Comparison of ENCODE assay signal across 1 cellular context in the genomic region with DNA sequence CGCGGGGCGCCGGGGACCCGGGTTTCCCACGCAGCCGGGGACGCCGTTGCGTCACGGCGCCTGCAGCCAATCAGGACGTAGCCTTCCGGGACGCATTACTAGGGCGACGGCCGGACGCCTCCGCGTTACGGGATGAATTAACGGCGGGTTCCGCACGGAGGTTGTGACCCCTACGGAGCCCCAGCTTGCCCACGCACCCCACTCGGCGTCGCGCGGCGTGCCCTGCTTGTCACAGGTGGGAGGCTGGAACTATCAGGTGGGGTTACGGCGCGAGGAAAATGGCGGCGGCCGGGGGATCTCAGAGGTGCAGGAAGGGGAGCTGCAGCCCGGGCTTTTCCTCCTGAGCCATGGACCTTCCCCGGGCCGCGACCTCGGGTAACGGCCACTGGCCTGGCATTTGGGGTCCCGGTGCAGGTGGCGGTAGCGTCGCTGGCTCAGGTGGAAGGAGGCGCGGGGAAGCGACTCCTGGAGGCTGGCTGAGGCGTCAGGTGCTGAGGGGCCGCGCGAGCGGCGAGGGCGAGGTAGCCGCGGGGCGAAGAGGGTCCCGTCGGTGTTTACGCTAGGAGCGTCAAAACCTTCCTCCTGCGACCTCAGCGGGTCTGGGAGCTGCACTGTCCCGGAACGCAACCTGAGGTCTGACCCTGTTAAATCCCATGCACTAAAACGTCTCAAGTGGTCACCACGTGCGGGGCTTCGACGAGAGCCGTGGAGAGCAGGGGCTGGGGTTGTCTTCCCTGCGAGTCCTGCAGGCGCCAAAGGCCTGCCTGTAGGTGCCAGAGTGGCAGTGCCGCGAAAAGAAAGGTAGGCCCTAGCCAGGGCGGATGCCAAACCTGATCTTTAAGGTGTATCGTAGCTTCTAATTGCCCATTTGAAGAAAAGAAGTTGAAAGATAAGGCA.
A peak's percentile ranks its signal among the peaks of the same experiment; 100 is the strongest.
TF ChIP-seq lines count a peak whose summit lies in the region.

A gene (plus strand): TSS at position 98 of the 897 bp plus-strand sequence. CDS start 78,345 bp downstream, outside the sequence.

TF ChIP-seq in HepG2, 621 proteins besides CTCF, POLR2A, EP300 and RAD21 (continued from another document and continues in another):
- TF ChIP-seq, protein P1, sequence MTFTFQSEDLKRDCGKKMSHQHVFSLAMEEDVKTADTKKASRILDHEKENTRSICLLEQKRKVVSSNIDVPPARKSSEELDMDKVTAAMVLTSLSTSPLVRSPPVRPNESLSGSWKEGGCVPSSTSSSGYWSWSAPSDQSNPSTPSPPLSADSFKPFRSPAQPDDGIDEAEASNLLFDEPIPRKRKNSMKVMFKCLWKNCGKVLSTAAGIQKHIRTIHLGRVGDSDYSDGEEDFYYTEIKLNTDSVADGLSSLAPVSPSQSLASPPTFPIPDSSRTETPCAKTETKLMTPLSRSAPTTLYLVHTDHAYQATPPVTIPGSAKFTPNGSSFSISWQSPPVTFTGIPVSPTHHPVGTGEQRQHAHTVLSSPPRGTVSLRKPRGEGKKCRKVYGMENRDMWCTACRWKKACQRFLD (CRISPR knock-in tag; IDR thresholded peaks at IDR 0.05; ENCODE audit: borderline replicate concordance) = peak; percentile 99
- TF ChIP-seq PITX1 (CRISPR knock-in tag; IDR thresholded peaks at IDR 0.05) = peak; percentile 71
- TF ChIP-seq SETDB1 (CRISPR knock-in tag; IDR thresholded peaks at IDR 0.05; ENCODE audit: borderline replicate concordance) = peak; percentile 76; the same call in 1 of the 2 replicates
- TF ChIP-seq, protein P2, sequence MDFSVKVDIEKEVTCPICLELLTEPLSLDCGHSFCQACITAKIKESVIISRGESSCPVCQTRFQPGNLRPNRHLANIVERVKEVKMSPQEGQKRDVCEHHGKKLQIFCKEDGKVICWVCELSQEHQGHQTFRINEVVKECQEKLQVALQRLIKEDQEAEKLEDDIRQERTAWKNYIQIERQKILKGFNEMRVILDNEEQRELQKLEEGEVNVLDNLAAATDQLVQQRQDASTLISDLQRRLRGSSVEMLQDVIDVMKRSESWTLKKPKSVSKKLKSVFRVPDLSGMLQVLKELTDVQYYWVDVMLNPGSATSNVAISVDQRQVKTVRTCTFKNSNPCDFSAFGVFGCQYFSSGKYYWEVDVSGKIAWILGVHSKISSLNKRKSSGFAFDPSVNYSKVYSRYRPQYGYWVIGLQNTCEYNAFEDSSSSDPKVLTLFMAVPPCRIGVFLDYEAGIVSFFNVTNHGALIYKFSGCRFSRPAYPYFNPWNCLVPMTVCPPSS (IDR thresholded peaks at IDR 0.05) = no peak
- TF ChIP-seq, protein P3, sequence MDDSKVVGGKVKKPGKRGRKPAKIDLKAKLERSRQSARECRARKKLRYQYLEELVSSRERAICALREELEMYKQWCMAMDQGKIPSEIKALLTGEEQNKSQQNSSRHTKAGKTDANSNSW (CRISPR knock-in tag; IDR thresholded peaks at IDR 0.05; ENCODE audit: borderline replicate concordance) = 0 out of 2 replicates have a peak, but pooled peaks have one; percentile 89
- no peak; the same call in 1 of the 2 replicates for TF ChIP-seq EHMT2 (IDR thresholded peaks at IDR 0.05; ENCODE audit: borderline replicate concordance, low read depth, low read length)
- peak; percentile 26; the same call in 1 of the 2 replicates for TF ChIP-seq RBAK (CRISPR knock-in tag; IDR thresholded peaks at IDR 0.05)
- TF ChIP-seq ZNF207 (IDR thresholded peaks at IDR 0.05; ENCODE audit: borderline replicate concordance) = no peak
- TF ChIP-seq, protein P4, sequence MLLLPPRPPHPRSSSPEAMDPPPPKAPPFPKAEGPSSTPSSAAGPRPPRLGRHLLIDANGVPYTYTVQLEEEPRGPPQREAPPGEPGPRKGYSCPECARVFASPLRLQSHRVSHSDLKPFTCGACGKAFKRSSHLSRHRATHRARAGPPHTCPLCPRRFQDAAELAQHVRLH (CRISPR knock-in tag; IDR thresholded peaks at IDR 0.05; ENCODE audit: borderline replicate concordance, low read depth) = peak; percentile 95; the same call in 1 of the 2 replicates
- TF ChIP-seq ZNF570 (CRISPR knock-in tag; IDR thresholded peaks at IDR 0.05; ENCODE audit: borderline replicate concordance) = peak; percentile 96; the same call in 1 of the 2 replicates
- peak; percentile 43; the same call in 1 of the 2 replicates for TF ChIP-seq FOSL2 (CRISPR knock-in tag; IDR thresholded peaks at IDR 0.05)
- TF ChIP-seq, protein P5, sequence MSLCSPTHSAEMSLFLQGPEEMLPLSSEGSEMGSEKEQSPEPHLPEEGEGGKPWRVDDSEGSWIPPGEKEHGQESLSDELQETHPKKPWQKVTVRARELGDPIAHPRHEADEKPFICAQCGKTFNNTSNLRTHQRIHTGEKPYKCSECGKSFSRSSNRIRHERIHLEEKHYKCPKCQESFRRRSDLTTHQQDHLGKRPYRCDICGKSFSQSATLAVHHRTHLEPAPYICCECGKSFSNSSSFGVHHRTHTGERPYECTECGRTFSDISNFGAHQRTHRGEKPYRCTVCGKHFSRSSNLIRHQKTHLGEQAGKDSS (CRISPR knock-in tag; IDR thresholded peaks at IDR 0.05; ENCODE audit: borderline replicate concordance, low read depth) = peak; percentile 37
- peak; percentile 68 for TF ChIP-seq RFXAP (CRISPR knock-in tag; IDR thresholded peaks at IDR 0.05; ENCODE audit: borderline replicate concordance)
- peak; percentile 97 for TF ChIP-seq ARNT2 (CRISPR knock-in tag; IDR thresholded peaks at IDR 0.05; ENCODE audit: low read depth)
- TF ChIP-seq POLR2AphosphoS5 (IDR thresholded peaks at IDR 0.05; ENCODE audit: low read depth, low read length) = peak; percentile 71
- TF ChIP-seq, protein P6, sequence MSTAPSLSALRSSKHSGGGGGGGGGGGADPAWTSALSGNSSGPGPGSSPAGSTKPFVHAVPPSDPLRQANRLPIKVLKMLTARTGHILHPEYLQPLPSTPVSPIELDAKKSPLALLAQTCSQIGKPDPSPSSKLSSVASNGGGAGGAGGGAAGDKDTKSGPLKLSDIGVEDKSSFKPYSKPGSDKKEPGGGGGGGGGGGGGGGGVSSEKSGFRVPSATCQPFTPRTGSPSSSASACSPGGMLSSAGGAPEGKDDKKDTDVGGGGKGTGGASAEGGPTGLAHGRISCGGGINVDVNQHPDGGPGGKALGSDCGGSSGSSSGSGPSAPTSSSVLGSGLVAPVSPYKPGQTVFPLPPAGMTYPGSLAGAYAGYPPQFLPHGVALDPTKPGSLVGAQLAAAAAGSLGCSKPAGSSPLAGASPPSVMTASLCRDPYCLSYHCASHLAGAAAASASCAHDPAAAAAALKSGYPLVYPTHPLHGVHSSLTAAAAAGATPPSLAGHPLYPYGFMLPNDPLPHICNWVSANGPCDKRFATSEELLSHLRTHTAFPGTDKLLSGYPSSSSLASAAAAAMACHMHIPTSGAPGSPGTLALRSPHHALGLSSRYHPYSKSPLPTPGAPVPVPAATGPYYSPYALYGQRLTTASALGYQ (CRISPR knock-in tag; IDR thresholded peaks at IDR 0.05) = peak; percentile 89
- no peak for TF ChIP-seq SMARCE1 (IDR thresholded peaks at IDR 0.05; ENCODE audit: borderline replicate concordance)
- TF ChIP-seq PAWR (CRISPR knock-in tag; IDR thresholded peaks at IDR 0.05; ENCODE audit: borderline replicate concordance) = peak; percentile 93; the same call in 1 of the 2 replicates
- TF ChIP-seq RBFOX2 (IDR thresholded peaks at IDR 0.05; ENCODE audit: low read depth, low read length) = peak; percentile 89
- TF ChIP-seq TSC22D2 (CRISPR knock-in tag; IDR thresholded peaks at IDR 0.05; ENCODE audit: borderline replicate concordance) = peak; percentile 80; the same call in 1 of the 2 replicates
- TF ChIP-seq NFE2L2 (IDR thresholded peaks at IDR 0.05; ENCODE audit: low read length) = no peak
- TF ChIP-seq, protein P7, sequence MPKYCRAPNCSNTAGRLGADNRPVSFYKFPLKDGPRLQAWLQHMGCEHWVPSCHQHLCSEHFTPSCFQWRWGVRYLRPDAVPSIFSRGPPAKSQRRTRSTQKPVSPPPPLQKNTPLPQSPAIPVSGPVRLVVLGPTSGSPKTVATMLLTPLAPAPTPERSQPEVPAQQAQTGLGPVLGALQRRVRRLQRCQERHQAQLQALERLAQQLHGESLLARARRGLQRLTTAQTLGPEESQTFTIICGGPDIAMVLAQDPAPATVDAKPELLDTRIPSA (CRISPR knock-in tag; IDR thresholded peaks at IDR 0.05; ENCODE audit: borderline replicate concordance) = no peak
- peak; percentile 80 for TF ChIP-seq AGO2 (optimal IDR thresholded peaks at IDR 0.05; ENCODE audit: low read depth, low read length)
- peak; percentile 38; the same call in 1 of the 2 replicates for TF ChIP-seq NFE2 (CRISPR knock-in tag; IDR thresholded peaks at IDR 0.05)
- no peak for TF ChIP-seq NONO (IDR thresholded peaks at IDR 0.05)
- TF ChIP-seq NONO (CRISPR knock-in tag; conservative IDR thresholded peaks at IDR 0.05) = peak; percentile 44; the same call in 1 of the 2 replicates
- TF ChIP-seq ZNF260 (CRISPR knock-in tag; IDR thresholded peaks at IDR 0.05; ENCODE audit: borderline replicate concordance, low read depth) = peak; percentile 32
- TF ChIP-seq YEATS2 (CRISPR knock-in tag; IDR thresholded peaks at IDR 0.05; ENCODE audit: borderline replicate concordance) = peak; percentile 18; the same call in 1 of the 2 replicates
- TF ChIP-seq ZNF549 (CRISPR knock-in tag; IDR thresholded peaks at IDR 0.05) = 0 out of 2 replicates have a peak, but pooled peaks have one; percentile 76
- peak; percentile 90 for TF ChIP-seq HDAC1 (CRISPR knock-in tag; IDR thresholded peaks at IDR 0.05)
- no peak for TF ChIP-seq CBX2 (IDR thresholded peaks at IDR 0.05; ENCODE audit: low read depth, low read length)
- TF ChIP-seq CBX2 (CRISPR knock-in tag; IDR thresholded peaks at IDR 0.05; ENCODE audit: low read depth) = no peak
- no peak; a peak in 1 of 4 replicates for TF ChIP-seq NR2F1 (CRISPR knock-in tag; IDR thresholded peaks at IDR 0.05)
- 0 out of 2 replicates have a peak, but pooled peaks have one; percentile 36 for TF ChIP-seq HNRNPL (IDR thresholded peaks at IDR 0.05; ENCODE audit: low read depth, low read length)
- TF ChIP-seq KAT8 (CRISPR knock-in tag; IDR thresholded peaks at IDR 0.05) = peak; percentile 86
- TF ChIP-seq, protein P8, sequence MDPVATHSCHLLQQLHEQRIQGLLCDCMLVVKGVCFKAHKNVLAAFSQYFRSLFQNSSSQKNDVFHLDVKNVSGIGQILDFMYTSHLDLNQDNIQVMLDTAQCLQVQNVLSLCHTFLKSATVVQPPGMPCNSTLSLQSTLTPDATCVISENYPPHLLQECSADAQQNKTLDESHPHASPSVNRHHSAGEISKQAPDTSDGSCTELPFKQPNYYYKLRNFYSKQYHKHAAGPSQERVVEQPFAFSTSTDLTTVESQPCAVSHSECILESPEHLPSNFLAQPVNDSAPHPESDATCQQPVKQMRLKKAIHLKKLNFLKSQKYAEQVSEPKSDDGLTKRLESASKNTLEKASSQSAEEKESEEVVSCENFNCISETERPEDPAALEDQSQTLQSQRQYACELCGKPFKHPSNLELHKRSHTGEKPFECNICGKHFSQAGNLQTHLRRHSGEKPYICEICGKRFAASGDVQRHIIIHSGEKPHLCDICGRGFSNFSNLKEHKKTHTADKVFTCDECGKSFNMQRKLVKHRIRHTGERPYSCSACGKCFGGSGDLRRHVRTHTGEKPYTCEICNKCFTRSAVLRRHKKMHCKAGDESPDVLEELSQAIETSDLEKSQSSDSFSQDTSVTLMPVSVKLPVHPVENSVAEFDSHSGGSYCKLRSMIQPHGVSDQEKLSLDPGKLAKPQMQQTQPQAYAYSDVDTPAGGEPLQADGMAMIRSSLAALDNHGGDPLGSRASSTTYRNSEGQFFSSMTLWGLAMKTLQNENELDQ (CRISPR knock-in tag; IDR thresholded peaks at IDR 0.05; ENCODE audit: borderline replicate concordance) = no peak
- 0 out of 2 replicates have a peak, but pooled peaks have one; percentile 85 for TF ChIP-seq ZNF720 (CRISPR knock-in tag; IDR thresholded peaks at IDR 0.05)
- TF ChIP-seq SMAD9 (CRISPR knock-in tag; IDR thresholded peaks at IDR 0.05) = peak; percentile 99
- peak; percentile 51 for TF ChIP-seq ZBTB20 (CRISPR knock-in tag; IDR thresholded peaks at IDR 0.05; ENCODE audit: borderline replicate concordance, low read depth)
- TF ChIP-seq, protein P9, sequence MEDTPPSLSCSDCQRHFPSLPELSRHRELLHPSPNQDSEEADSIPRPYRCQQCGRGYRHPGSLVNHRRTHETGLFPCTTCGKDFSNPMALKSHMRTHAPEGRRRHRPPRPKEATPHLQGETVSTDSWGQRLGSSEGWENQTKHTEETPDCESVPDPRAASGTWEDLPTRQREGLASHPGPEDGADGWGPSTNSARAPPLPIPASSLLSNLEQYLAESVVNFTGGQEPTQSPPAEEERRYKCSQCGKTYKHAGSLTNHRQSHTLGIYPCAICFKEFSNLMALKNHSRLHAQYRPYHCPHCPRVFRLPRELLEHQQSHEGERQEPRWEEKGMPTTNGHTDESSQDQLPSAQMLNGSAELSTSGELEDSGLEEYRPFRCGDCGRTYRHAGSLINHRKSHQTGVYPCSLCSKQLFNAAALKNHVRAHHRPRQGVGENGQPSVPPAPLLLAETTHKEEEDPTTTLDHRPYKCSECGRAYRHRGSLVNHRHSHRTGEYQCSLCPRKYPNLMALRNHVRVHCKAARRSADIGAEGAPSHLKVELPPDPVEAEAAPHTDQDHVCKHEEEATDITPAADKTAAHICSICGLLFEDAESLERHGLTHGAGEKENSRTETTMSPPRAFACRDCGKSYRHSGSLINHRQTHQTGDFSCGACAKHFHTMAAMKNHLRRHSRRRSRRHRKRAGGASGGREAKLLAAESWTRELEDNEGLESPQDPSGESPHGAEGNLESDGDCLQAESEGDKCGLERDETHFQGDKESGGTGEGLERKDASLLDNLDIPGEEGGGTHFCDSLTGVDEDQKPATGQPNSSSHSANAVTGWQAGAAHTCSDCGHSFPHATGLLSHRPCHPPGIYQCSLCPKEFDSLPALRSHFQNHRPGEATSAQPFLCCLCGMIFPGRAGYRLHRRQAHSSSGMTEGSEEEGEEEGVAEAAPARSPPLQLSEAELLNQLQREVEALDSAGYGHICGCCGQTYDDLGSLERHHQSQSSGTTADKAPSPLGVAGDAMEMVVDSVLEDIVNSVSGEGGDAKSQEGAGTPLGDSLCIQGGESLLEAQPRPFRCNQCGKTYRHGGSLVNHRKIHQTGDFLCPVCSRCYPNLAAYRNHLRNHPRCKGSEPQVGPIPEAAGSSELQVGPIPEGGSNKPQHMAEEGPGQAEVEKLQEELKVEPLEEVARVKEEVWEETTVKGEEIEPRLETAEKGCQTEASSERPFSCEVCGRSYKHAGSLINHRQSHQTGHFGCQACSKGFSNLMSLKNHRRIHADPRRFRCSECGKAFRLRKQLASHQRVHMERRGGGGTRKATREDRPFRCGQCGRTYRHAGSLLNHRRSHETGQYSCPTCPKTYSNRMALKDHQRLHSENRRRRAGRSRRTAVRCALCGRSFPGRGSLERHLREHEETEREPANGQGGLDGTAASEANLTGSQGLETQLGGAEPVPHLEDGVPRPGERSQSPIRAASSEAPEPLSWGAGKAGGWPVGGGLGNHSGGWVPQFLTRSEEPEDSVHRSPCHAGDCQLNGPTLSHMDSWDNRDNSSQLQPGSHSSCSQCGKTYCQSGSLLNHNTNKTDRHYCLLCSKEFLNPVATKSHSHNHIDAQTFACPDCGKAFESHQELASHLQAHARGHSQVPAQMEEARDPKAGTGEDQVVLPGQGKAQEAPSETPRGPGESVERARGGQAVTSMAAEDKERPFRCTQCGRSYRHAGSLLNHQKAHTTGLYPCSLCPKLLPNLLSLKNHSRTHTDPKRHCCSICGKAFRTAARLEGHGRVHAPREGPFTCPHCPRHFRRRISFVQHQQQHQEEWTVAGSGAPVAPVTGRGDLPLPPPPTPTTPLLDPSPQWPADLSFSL (CRISPR knock-in tag; IDR thresholded peaks at IDR 0.05) = peak; percentile 53; the same call in 1 of the 2 replicates
- TF ChIP-seq ZNF124 (CRISPR knock-in tag; IDR thresholded peaks at IDR 0.05) = no peak; the same call in 1 of the 2 replicates
